In the genomic region with DNA sequence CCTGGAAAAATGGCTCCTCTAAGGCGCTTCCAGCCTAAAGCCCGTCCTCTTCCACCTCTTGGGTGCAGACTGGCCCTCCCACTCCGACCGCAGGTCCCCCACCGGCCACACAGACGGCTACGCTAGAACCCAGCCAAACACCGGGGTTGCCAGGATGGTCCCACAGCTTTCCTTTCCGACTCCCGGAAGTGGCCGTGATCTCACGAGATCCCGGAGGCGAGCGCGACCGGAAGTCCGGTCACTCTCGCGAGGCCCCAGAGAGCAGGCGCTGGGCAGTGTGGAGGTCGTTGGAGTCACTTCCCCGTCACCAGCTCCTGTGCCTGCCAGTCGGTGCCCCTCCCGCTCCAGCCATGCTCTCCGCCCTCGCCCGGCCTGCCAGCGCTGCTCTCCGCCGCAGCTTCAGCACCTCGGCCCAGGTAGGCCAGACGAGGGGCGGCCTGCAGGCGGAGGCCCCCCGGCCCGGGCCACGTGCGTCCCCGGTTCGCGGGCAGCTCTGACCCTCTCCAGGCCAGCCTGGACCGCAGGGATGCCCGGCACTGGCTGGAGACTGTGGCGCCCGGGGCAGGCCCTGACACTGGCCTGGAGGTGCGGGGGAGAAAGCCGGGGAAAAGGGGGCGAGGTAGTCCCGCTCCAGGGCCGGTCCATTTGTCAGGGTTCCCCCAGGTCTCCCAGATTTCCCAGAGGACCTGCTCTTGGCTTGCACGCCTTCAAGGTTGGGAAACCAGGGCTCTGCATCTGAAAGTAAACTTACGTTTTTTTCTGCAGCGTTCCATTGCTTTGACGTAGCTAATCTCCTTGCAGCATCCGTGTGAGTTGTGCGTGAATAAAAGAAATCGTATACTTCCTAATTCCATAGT, we compare ENCODE assay signal across 1 cellular context.
TF ChIP-seq lines count a peak whose summit lies in the region.

A gene with protein sequence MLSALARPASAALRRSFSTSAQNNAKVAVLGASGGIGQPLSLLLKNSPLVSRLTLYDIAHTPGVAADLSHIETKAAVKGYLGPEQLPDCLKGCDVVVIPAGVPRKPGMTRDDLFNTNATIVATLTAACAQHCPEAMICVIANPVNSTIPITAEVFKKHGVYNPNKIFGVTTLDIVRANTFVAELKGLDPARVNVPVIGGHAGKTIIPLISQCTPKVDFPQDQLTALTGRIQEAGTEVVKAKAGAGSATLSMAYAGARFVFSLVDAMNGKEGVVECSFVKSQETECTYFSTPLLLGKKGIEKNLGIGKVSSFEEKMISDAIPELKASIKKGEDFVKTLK (plus strand): TSS at position 296 of the 857 bp plus-strand sequence. CDS start 55 bp downstream, at position 351.
A gene with protein sequence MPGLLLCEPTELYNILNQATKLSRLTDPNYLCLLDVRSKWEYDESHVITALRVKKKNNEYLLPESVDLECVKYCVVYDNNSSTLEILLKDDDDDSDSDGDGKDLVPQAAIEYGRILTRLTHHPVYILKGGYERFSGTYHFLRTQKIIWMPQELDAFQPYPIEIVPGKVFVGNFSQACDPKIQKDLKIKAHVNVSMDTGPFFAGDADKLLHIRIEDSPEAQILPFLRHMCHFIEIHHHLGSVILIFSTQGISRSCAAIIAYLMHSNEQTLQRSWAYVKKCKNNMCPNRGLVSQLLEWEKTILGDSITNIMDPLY (minus strand): TSS at position 190 of the 857 bp plus-strand sequence. CDS start 17,477 bp downstream, outside the sequence.

TF ChIP-seq in HepG2, 621 proteins besides CTCF, POLR2A, EP300 and RAD21 (continued from another document and continues in another):
- TF ChIP-seq SP4 (CRISPR knock-in tag; IDR thresholded peaks at IDR 0.05) (peak; percentile 66; the same call in 1 of the 2 replicates), NFIB (CRISPR knock-in tag; IDR thresholded peaks at IDR 0.05; ENCODE audit: borderline replicate concordance) (no peak), CAMTA2 (CRISPR knock-in tag; IDR thresholded peaks at IDR 0.05; ENCODE audit: borderline replicate concordance) (0 out of 2 replicates have a peak, but pooled peaks have one; percentile 46), ZNF605 (CRISPR knock-in tag; IDR thresholded peaks at IDR 0.05) (peak; percentile 96), ZNF878 (CRISPR knock-in tag; IDR thresholded peaks at IDR 0.05) (no peak; the same call in 1 of the 2 replicates), SIN3B (IDR thresholded peaks at IDR 0.05; ENCODE audit: low read length) (peak; percentile 49; the same call in 1 of the 2 replicates), ISX (CRISPR knock-in tag; conservative IDR thresholded peaks at IDR 0.05) (peak; percentile 81; the same call in 1 of the 2 replicates), FOSL2 (CRISPR knock-in tag; IDR thresholded peaks at IDR 0.05) (peak; percentile 55), RXRB (CRISPR knock-in tag; IDR thresholded peaks at IDR 0.05; ENCODE audit: borderline replicate concordance) (peak; percentile 75; the same call in 1 of the 2 replicates), MED13 (CRISPR knock-in tag; IDR thresholded peaks at IDR 0.05) (no peak; the same call in 1 of the 2 replicates), AGO1 (IDR thresholded peaks at IDR 0.05; ENCODE audit: low read depth, low read length, poor library complexity, severe bottlenecking) (peak; percentile 88), ASH2L (IDR thresholded peaks at IDR 0.05; ENCODE audit: insufficient read length, low read depth, low read length) (peak; percentile 79), ZNF841 (CRISPR knock-in tag; IDR thresholded peaks at IDR 0.05; ENCODE audit: borderline replicate concordance) (no peak), ZNF501 (CRISPR knock-in tag; IDR thresholded peaks at IDR 0.05) (peak; percentile 87), ZBTB7A (CRISPR knock-in tag; IDR thresholded peaks at IDR 0.05) (peak; percentile 65; the same call in 1 of the 2 replicates), ZNF724P (CRISPR knock-in tag; IDR thresholded peaks at IDR 0.05; ENCODE audit: borderline replicate concordance) (no peak; the same call in 1 of the 2 replicates), ZSCAN20 (CRISPR knock-in tag; IDR thresholded peaks at IDR 0.05; ENCODE audit: borderline replicate concordance) (no peak), ZNF674 (CRISPR knock-in tag; IDR thresholded peaks at IDR 0.05; ENCODE audit: low read depth) (no peak), ZNF782 (CRISPR knock-in tag; IDR thresholded peaks at IDR 0.05; ENCODE audit: borderline replicate concordance) (no peak; the same call in none of the 2 replicates), ZNF484 (CRISPR knock-in tag; IDR thresholded peaks at IDR 0.05; ENCODE audit: borderline replicate concordance, low read depth) (no peak), RFX5 (IDR thresholded peaks at IDR 0.05; ENCODE audit: low read depth, low read length) (no peak), SRSF1 (optimal IDR thresholded peaks at IDR 0.05; ENCODE audit: low read depth, low read length) (peak; percentile 50), DR1 (CRISPR knock-in tag; IDR thresholded peaks at IDR 0.05) (peak; percentile 88; the same call in 1 of the 2 replicates), TBX3 (IDR thresholded peaks at IDR 0.05; ENCODE audit: borderline replicate concordance) (no peak), PHF20 (CRISPR knock-in tag; IDR thresholded peaks at IDR 0.05) (peak; percentile 97)
- TF ChIP-seq, protein P1, sequence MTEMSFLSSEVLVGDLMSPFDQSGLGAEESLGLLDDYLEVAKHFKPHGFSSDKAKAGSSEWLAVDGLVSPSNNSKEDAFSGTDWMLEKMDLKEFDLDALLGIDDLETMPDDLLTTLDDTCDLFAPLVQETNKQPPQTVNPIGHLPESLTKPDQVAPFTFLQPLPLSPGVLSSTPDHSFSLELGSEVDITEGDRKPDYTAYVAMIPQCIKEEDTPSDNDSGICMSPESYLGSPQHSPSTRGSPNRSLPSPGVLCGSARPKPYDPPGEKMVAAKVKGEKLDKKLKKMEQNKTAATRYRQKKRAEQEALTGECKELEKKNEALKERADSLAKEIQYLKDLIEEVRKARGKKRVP (CRISPR knock-in tag; IDR thresholded peaks at IDR 0.05), result no peak
- TF ChIP-seq, protein P2, sequence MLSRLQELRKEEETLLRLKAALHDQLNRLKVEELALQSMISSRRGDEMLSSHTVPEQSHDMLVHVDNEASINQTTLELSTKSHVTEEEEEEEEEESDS (CRISPR knock-in tag; IDR thresholded peaks at IDR 0.05; ENCODE audit: borderline replicate concordance), result no peak
- TF ChIP-seq, protein P3, sequence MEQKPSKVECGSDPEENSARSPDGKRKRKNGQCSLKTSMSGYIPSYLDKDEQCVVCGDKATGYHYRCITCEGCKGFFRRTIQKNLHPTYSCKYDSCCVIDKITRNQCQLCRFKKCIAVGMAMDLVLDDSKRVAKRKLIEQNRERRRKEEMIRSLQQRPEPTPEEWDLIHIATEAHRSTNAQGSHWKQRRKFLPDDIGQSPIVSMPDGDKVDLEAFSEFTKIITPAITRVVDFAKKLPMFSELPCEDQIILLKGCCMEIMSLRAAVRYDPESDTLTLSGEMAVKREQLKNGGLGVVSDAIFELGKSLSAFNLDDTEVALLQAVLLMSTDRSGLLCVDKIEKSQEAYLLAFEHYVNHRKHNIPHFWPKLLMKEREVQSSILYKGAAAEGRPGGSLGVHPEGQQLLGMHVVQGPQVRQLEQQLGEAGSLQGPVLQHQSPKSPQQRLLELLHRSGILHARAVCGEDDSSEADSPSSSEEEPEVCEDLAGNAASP (CRISPR knock-in tag; IDR thresholded peaks at IDR 0.05; ENCODE audit: borderline replicate concordance), result peak; percentile 33; the same call in 1 of the 2 replicates
- TF ChIP-seq, protein P4, sequence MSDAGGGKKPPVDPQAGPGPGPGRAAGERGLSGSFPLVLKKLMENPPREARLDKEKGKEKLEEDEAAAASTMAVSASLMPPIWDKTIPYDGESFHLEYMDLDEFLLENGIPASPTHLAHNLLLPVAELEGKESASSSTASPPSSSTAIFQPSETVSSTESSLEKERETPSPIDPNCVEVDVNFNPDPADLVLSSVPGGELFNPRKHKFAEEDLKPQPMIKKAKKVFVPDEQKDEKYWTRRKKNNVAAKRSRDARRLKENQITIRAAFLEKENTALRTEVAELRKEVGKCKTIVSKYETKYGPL (CRISPR knock-in tag; IDR thresholded peaks at IDR 0.05), result no peak
- TF ChIP-seq, protein P5, sequence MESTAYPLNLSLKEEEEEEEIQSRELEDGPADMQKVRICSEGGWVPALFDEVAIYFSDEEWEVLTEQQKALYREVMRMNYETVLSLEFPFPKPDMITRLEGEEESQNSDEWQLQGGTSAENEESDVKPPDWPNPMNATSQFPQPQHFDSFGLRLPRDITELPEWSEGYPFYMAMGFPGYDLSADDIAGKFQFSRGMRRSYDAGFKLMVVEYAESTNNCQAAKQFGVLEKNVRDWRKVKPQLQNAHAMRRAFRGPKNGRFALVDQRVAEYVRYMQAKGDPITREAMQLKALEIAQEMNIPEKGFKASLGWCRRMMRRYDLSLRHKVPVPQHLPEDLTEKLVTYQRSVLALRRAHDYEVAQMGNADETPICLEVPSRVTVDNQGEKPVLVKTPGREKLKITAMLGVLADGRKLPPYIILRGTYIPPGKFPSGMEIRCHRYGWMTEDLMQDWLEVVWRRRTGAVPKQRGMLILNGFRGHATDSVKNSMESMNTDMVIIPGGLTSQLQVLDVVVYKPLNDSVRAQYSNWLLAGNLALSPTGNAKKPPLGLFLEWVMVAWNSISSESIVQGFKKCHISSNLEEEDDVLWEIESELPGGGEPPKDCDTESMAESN (CRISPR knock-in tag; conservative IDR thresholded peaks at IDR 0.05), result peak; percentile 86; the same call in 1 of the 2 replicates
- TF ChIP-seq, protein P6, sequence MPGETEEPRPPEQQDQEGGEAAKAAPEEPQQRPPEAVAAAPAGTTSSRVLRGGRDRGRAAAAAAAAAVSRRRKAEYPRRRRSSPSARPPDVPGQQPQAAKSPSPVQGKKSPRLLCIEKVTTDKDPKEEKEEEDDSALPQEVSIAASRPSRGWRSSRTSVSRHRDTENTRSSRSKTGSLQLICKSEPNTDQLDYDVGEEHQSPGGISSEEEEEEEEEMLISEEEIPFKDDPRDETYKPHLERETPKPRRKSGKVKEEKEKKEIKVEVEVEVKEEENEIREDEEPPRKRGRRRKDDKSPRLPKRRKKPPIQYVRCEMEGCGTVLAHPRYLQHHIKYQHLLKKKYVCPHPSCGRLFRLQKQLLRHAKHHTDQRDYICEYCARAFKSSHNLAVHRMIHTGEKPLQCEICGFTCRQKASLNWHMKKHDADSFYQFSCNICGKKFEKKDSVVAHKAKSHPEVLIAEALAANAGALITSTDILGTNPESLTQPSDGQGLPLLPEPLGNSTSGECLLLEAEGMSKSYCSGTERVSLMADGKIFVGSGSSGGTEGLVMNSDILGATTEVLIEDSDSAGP (CRISPR knock-in tag; IDR thresholded peaks at IDR 0.05; ENCODE audit: borderline replicate concordance), result peak; percentile 91
- TF ChIP-seq, protein P7, sequence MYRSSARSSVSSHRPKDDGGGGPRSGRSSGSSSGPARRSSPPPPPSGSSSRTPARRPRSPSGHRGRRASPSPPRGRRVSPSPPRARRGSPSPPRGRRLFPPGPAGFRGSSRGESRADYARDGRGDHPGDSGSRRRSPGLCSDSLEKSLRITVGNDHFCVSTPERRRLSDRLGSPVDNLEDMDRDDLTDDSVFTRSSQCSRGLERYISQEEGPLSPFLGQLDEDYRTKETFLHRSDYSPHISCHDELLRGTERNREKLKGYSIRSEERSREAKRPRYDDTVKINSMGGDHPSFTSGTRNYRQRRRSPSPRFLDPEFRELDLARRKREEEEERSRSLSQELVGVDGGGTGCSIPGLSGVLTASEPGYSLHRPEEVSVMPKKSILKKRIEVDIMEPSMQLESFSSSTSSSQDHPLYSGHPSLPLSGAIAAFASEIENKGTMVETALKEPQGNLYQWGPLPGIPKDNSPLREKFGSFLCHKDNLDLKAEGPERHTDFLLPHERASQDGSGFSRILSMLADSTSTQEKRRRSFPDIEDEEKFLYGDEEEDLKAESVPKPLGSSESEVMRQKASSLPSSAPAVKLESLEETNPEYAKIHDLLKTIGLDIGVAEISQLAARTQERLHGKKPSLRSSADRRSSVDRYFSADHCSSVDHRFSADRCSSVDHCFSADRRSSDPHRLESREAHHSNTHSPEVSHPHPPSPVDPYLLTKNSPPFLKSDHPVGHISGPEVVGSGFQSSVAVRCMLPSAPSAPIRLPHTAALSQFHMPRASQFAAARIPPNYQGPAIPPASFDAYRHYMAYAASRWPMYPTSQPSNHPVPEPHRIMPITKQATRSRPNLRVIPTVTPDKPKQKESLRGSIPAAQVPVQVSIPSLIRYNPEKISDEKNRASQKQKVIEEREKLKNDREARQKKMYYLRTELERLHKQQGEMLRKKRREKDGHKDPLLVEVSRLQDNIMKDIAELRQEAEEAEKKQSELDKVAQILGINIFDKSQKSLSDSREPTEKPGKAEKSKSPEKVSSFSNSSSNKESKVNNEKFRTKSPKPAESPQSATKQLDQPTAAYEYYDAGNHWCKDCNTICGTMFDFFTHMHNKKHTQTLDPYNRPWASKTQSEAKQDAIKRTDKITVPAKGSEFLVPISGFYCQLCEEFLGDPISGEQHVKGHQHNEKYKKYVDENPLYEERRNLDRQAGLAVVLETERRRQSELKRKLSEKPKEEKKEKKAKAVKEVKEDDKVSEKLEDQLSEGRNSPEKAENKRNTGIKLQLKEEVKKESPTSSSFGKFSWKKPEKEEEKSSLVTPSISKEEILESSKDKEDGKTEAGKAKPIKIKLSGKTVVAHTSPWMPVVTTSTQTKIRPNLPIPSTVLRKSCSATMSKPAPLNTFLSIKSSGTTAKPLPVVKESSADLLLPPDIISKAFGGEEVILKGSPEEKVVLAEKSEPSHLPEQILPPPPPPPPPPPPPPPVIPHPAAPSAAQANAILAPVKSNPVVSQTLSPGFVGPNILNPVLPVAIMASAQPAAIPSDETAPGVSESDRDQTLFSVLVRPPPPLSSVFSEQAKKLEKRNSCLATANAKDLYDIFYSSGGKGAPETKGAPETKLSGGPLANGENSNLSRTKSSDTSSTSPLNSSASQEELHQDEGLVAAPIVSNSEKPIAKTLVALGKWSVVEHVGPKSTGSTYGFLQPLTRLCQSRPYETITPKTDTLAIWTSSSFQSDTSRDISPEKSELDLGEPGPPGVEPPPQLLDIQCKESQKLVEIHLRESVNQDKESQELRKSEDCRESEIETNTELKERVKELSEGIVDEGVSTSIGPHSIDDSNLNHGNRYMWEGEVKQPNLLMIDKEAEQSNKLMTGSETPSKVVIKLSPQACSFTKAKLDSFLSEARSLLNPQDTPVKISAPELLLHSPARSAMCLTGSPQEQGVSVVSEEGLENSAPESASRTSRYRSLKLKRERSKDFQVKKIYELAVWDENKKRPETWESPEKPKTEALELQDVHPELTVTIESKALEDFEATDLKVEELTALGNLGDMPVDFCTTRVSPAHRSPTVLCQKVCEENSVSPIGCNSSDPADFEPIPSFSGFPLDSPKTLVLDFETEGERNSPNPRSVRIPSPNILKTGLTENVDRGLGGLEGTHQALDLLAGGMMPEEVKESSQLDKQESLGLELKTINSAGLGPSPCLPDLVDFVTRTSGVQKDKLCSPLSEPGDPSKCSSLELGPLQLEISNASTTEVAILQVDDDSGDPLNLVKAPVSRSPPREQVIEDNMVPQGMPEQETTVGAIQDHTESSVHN (CRISPR knock-in tag; IDR thresholded peaks at IDR 0.05), result no peak; the same call in 1 of the 2 replicates
- TF ChIP-seq, protein P8, sequence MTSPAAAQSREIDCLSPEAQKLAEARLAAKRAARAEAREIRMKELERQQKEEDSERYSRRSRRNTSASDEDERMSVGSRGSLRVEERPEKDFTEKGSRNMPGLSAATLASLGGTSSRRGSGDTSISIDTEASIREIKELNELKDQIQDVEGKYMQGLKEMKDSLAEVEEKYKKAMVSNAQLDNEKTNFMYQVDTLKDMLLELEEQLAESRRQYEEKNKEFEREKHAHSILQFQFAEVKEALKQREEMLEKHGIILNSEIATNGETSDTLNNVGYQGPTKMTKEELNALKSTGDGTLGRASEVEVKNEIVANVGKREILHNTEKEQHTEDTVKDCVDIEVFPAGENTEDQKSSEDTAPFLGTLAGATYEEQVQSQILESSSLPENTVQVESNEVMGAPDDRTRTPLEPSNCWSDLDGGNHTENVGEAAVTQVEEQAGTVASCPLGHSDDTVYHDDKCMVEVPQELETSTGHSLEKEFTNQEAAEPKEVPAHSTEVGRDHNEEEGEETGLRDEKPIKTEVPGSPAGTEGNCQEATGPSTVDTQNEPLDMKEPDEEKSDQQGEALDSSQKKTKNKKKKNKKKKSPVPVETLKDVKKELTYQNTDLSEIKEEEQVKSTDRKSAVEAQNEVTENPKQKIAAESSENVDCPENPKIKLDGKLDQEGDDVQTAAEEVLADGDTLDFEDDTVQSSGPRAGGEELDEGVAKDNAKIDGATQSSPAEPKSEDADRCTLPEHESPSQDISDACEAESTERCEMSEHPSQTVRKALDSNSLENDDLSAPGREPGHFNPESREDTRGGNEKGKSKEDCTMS (CRISPR knock-in tag; conservative IDR thresholded peaks at IDR 0.05), result no peak
